ENCODE assay signal across 34 cellular contexts in the genomic region with DNA sequence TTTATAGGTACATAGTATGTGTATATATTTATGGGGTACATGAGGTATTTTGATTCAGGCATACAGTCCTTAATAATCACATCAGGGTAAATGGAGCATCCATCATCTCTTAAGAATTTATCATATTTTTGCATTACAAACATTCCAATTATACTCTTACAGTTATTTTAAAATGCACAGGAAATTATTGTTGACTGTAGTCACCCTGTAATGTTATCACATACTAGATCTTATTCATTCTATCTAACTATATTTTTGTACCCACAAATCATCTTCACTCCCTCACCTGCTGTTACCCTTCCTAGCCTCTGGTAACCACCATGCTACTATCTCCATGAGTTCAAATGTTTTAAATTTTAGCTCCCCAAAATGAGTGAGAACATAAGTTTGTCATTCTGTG.
"Had no signal": no experiment of that assay in that cellular context is flagged by ENCODE, and none has a peak within 500 bp of the region (broad histone marks: within the 10 kb centered on the region; RNA-seq: fewer than 3 reads in every experiment).

No MANE protein-coding gene starts in this region.

- H3K4me1 ChIP-seq: body of pancreas, breast epithelium had no signal

- ATAC-seq: activated CD8-positive, alpha-beta T cell treated with anti-CD3 and anti-CD28 coated beads for 36 hours; activated naive CD4-positive, alpha-beta T cell treated with anti-CD3 and anti-CD28 coated beads, Interleukin-2, amount 50 U/mL, for 72 hours; activated T-cell treated with anti-CD3 and anti-CD28 coated beads, Interleukin-2, amount 50 U/mL, for 4 hours; activated T-cell treated with anti-CD3 and anti-CD28 coated beads, Interleukin-2, amount 50 U/mL, for 72 hours; activated T-helper 17 cell treated with anti-CD3 and anti-CD28 coated beads, Interleukin-2, amount 50 U/mL, for 72 hours; body of pancreas had no signal

- H3K4me3 ChIP-seq: adrenal gland, body of pancreas, breast epithelium had no signal

- H3K27me3 ChIP-seq: adrenal gland, body of pancreas, brain microvascular endothelial cell, breast epithelium had no signal

- DNase-seq: activated B cell treated with CpG ODN at 0.5 μM for 24 hours; activated CD4-positive, alpha-beta memory T cell treated with anti-CD3 and anti-CD28 coated beads for 36 hours; activated CD4-positive, alpha-beta T cell treated with anti-CD3 and anti-CD28 coated beads for 4 hours; activated CD4-positive, alpha-beta T cell treated with anti-CD3 and anti-CD28 coated beads, Interleukin-2, amount 10 ng/mL, durations not matched to agents 24 days and 14 days; activated CD4-positive, alpha-beta T cell treated with anti-CD3 and anti-CD28 coated beads, Interleukin-2, amount 50 U/mL, for 1 hour; activated CD4-positive, alpha-beta T cell treated with anti-CD3 and anti-CD28 coated beads, Interleukin-2, amount 50 U/mL, for 4 hours; activated CD4-positive, CD25-positive, alpha-beta regulatory T cell treated with anti-CD3 and anti-CD28 coated beads, Interleukin-2, amount 50 U/mL, for 72 hours; activated CD8-positive, alpha-beta memory T cell treated with anti-CD3 and anti-CD28 coated beads, Interleukin-2, amount 50 U/mL, for 4 hours; activated CD8-positive, alpha-beta T cell treated with anti-CD3 and anti-CD28 coated beads for 36 hours; activated effector memory CD4-positive, alpha-beta T cell treated with anti-CD3 and anti-CD28 coated beads, Interleukin-2, amount 50 U/mL, for 16 hours; activated gamma-delta T cell treated with Interleukin-2 at 50 U/mL for 16 hours; activated naive CD4-positive, alpha-beta T cell; activated naive CD4-positive, alpha-beta T cell treated with anti-CD3 and anti-CD28 coated beads for 36 hours; activated naive CD4-positive, alpha-beta T cell treated with anti-CD3 and anti-CD28 coated beads, Interleukin-2, amount 50 U/mL, for 16 hours; activated naive CD8-positive, alpha-beta T cell treated with anti-CD3 and anti-CD28 coated beads for 36 hours; activated T-cell treated with anti-CD3 and anti-CD28 coated beads for 4 hours; activated T-cell treated with anti-CD3 and anti-CD28 coated beads, Interleukin-2, amount 50 U/mL, for 1 hour; activated T-cell treated with anti-CD3 and anti-CD28 coated beads, Interleukin-2, amount 50 U/mL, for 4 hours; activated T-cell treated with anti-CD3 and anti-CD28 coated beads, Interleukin-2, amount 50 U/mL, for 72 hours; adrenal gland; amniotic stem cell; aorta; body of pancreas; brain microvascular endothelial cell; central memory CD4-positive, alpha-beta T cell; T-helper 2 cell; T-helper 9 cell had no signal

- H3K4me1 Mint-ChIP-seq: activated naive CD8-positive, alpha-beta T cell treated with anti-CD3 and anti-CD28 coated beads for 36 hours; activated T-helper 17 cell treated with anti-CD3 and anti-CD28 coated beads, Interleukin-2, amount 50 U/mL, for 72 hours had no signal

- H3K27ac ChIP-seq: adrenal gland, body of pancreas, brain microvascular endothelial cell, breast epithelium, VCaP had no signal

- H3K4me3 Mint-ChIP-seq: activated B cell treated with CpG ODN at 0.5 μM for 24 hours; activated CD4-positive, alpha-beta memory T cell treated with anti-CD3 and anti-CD28 coated beads for 36 hours; activated CD4-positive, alpha-beta T cell treated with anti-CD3 and anti-CD28 coated beads, Interleukin-2, amount 10 ng/mL, durations not matched to agents 24 days and 14 days; activated CD8-positive, alpha-beta T cell treated with anti-CD3 and anti-CD28 coated beads for 36 hours; activated naive CD4-positive, alpha-beta T cell treated with anti-CD3 and anti-CD28 coated beads for 36 hours; activated naive CD8-positive, alpha-beta T cell treated with anti-CD3 and anti-CD28 coated beads for 36 hours; activated T-cell treated with anti-CD3 and anti-CD28 coated beads, Interleukin-2, amount 50 U/mL, for 4 hours; activated T-cell treated with anti-CD3 and anti-CD28 coated beads, Interleukin-2, amount 50 U/mL, for 72 hours; activated T-helper 1 cell treated with anti-CD3 and anti-CD28 coated beads, Interleukin-12 subunit alpha, Interleukin-12 subunit beta, Interleukin-2, Interleukin-4 antibody, amounts not matched to agents 30 ng/mL and 10 ng/mL and 1 ng/mL, durations not matched to agents 14 hours and 24 hours and 36 hours; activated T-helper 17 cell treated with anti-CD3 and anti-CD28 coated beads, Interleukin-2, amount 50 U/mL, for 72 hours; T-helper 1 cell treated with Interleukin-12 subunit alpha and Interleukin-12 subunit beta and Interleukin-4 antibody, amounts not matched to agents 30 μg/mL and 1 μg/mL, for 36 hours; T-helper 2 cell treated with Interferon-gamma antibody and Interleukin-4, amounts not matched to agents 5 μg/mL and 100 μg/mL, for 36 hours had no signal

- H3K27ac Mint-ChIP-seq: activated CD4-positive, alpha-beta memory T cell treated with anti-CD3 and anti-CD28 coated beads for 36 hours; activated CD4-positive, alpha-beta T cell treated with anti-CD3 and anti-CD28 coated beads, Interleukin-2, amount 10 ng/mL, durations not matched to agents 24 days and 14 days; activated CD8-positive, alpha-beta T cell treated with anti-CD3 and anti-CD28 coated beads for 36 hours; activated naive CD4-positive, alpha-beta T cell treated with anti-CD3 and anti-CD28 coated beads for 36 hours; activated naive CD4-positive, alpha-beta T cell treated with anti-CD3 and anti-CD28 coated beads, Interleukin-2, amount 50 U/mL, for 72 hours; activated naive CD8-positive, alpha-beta T cell treated with anti-CD3 and anti-CD28 coated beads for 36 hours; activated T-helper 1 cell treated with anti-CD3 and anti-CD28 coated beads, Interleukin-12 subunit alpha, Interleukin-12 subunit beta, Interleukin-2, Interleukin-4 antibody, amounts not matched to agents 30 ng/mL and 10 ng/mL and 1 ng/mL, durations not matched to agents 14 hours and 24 hours and 36 hours; activated T-helper 17 cell treated with anti-CD3 and anti-CD28 coated beads, Interleukin-2, amount 50 U/mL, for 72 hours; T-helper 1 cell treated with Interleukin-12 subunit alpha and Interleukin-12 subunit beta and Interleukin-4 antibody, amounts not matched to agents 30 μg/mL and 1 μg/mL, for 36 hours; T-helper 2 cell treated with Interferon-gamma antibody and Interleukin-4, amounts not matched to agents 5 μg/mL and 100 μg/mL, for 36 hours had no signal

- H3K36me3 ChIP-seq: adrenal gland, brain microvascular endothelial cell, breast epithelium had no signal

- H3K36me3 Mint-ChIP-seq: activated CD4-positive, alpha-beta memory T cell treated with anti-CD3 and anti-CD28 coated beads for 36 hours; activated naive CD4-positive, alpha-beta T cell treated with anti-CD3 and anti-CD28 coated beads, Interleukin-2, amount 50 U/mL, for 72 hours; activated naive CD8-positive, alpha-beta T cell treated with anti-CD3 and anti-CD28 coated beads for 36 hours had no signal

- H3K9me3 ChIP-seq: adrenal gland, body of pancreas, breast epithelium had no signal

- H3K27me3 Mint-ChIP-seq: activated B cell treated with CpG ODN at 0.5 μM for 24 hours; activated CD8-positive, alpha-beta T cell treated with anti-CD3 and anti-CD28 coated beads for 36 hours; activated naive CD8-positive, alpha-beta T cell treated with anti-CD3 and anti-CD28 coated beads for 36 hours; activated T-helper 17 cell treated with anti-CD3 and anti-CD28 coated beads, Interleukin-2, amount 50 U/mL, for 72 hours had no signal

- H3K9me3 Mint-ChIP-seq: activated CD4-positive, alpha-beta memory T cell treated with anti-CD3 and anti-CD28 coated beads for 36 hours; activated CD8-positive, alpha-beta T cell treated with anti-CD3 and anti-CD28 coated beads for 36 hours; activated naive CD4-positive, alpha-beta T cell treated with anti-CD3 and anti-CD28 coated beads for 36 hours; activated naive CD8-positive, alpha-beta T cell treated with anti-CD3 and anti-CD28 coated beads for 36 hours; activated T-helper 17 cell treated with anti-CD3 and anti-CD28 coated beads, Interleukin-2, amount 50 U/mL, for 72 hours; T-helper 2 cell treated with Interferon-gamma antibody and Interleukin-4, amounts not matched to agents 5 μg/mL and 100 μg/mL, for 36 hours had no signal
